26 cellular contexts compared by ENCODE assay signal in the genomic region with DNA sequence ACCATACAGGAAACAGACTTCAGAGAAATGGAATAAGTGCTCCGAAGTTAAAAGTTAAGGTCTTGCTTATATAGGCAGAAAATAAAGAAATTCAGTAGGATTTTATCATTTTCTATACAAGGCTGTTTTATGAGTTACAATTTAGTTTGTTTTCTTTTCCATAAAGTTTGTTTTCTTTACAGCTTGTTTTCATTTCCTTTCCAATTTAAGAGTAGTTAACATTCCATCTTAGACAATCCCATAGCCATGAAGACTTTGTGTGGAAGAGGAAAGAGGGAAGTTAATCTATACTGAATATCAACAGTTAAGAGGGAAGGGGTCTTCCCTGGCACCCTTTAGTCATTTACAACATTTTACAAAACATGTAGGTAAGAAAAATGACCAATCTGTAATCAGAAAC.
"Had no signal": no experiment of that assay in that cellular context is flagged by ENCODE, and none has a peak within 500 bp of the region (broad histone marks: within the 10 kb centered on the region; RNA-seq: fewer than 3 reads in every experiment).

No MANE protein-coding gene starts in this region.

- ATAC-seq: stimulated activated effector memory CD8-positive, alpha-beta T cell treated with anti-CD3 and anti-CD28 coated beads, Interleukin-12 subunit alpha, Interleukin-12 subunit beta, amount 100 ng/mL, for 72 hours; stimulated activated memory B cell treated with anti-CD40 and anti-IgM and Interleukin-4, amounts not matched to agents 10 μg/mL and 1 μg/mL and 100 μg/mL, for 72 hours; stimulated activated naive B cell treated with anti-CD40 and anti-IgM and Interleukin-4, amounts not matched to agents 10 μg/mL and 1 μg/mL and 100 μg/mL, for 72 hours; stimulated activated naive CD8-positive, alpha-beta T cell treated with anti-CD3 and anti-CD28 coated beads, Interleukin-15, amount 100 ng/mL, for 72 hours; stimulated activated naive CD8-positive, alpha-beta T cell treated with anti-CD3 and anti-CD28 coated beads, Interleukin-15, Interleukin-2, amounts not matched to agents 100 U/mL and 50 U/mL, for 24 hours; upper lobe of right lung had no signal

- H3K4me1 ChIP-seq: stomach, suprapubic skin, testis, thyroid gland, tibial artery, tibial nerve, transverse colon, upper lobe of left lung, upper lobe of right lung, uterus, vagina had no signal

- H3K9me3 ChIP-seq: stomach, suprapubic skin, testis, thoracic aorta, thyroid gland, tibial artery, tibial nerve, transverse colon, upper lobe of left lung, upper lobe of right lung, uterus, vagina had no signal

- DNase-seq: stimulated activated CD4-positive, alpha-beta T cell treated with anti-CD3 and anti-CD28 coated beads, Interleukin-2, amount 100 ng/mL, for 48 hours; stimulated activated CD4-positive, alpha-beta T cell treated with anti-CD3 and anti-CD28 coated beads, Interleukin-4, amount 100 ng/mL, for 1 hour; stimulated activated CD4-positive, alpha-beta T cell treated with anti-CD3 and anti-CD28 coated beads, Interleukin-4, amount 100 ng/mL, for 24 hours; stimulated activated CD4-positive, alpha-beta T cell treated with anti-CD3 and anti-CD28 coated beads, Interleukin-4, amount 100 ng/mL, for 4 hours; stimulated activated CD8-positive, alpha-beta memory T cell treated with anti-CD3 and anti-CD28 coated beads, Interleukin-4, amount 100 ng/mL, for 48 hours; stimulated activated naive B cell treated with anti-CD40 and anti-IgM and Interleukin-4, amounts not matched to agents 10 μg/mL and 1 μg/mL and 100 μg/mL, for 72 hours; stimulated activated naive CD4-positive, alpha-beta T cell; stimulated activated naive CD4-positive, alpha-beta T cell treated with Interleukin-2 at 50 U/mL for 16 hours; stimulated activated naive CD8-positive, alpha-beta T cell treated with anti-CD3 and anti-CD28 coated beads, Interleukin-15, amount 100 ng/mL, for 72 hours; stimulated activated naive CD8-positive, alpha-beta T cell treated with anti-CD3 and anti-CD28 coated beads, Interleukin-15, Interleukin-2, amounts not matched to agents 100 U/mL and 50 U/mL, for 24 hours; stomach; substantia nigra; thyroid gland; tibial artery; transverse colon; trophoblast cell; upper lobe of right lung; uterus had no signal

- H3K36me3 ChIP-seq: stomach, suprapubic skin, thoracic aorta, thyroid gland, tibial artery, tibial nerve, transverse colon, upper lobe of left lung, upper lobe of right lung, uterus had no signal

- H3K4me3 ChIP-seq: stomach, suprapubic skin, testis, thoracic aorta, thyroid gland, tibial artery, tibial nerve, transverse colon, upper lobe of left lung, upper lobe of right lung, uterus, vagina had no signal

- H3K27me3 ChIP-seq: stomach, suprapubic skin, testis, thyroid gland, tibial artery, tibial nerve, transverse colon, upper lobe of left lung, upper lobe of right lung, uterus, vagina had no signal

- H3K27ac ChIP-seq: stomach, suprapubic skin, testis, thoracic aorta, thyroid gland, tibial artery, tibial nerve, transverse colon, upper lobe of left lung, upper lobe of right lung, uterus, vagina had no signal
